28 cellular contexts compared by ENCODE assay signal in genomic region chr3:145942052-145942451, GRCh38.
DNase-seq lines count a peak whose midpoint lies in the region; ATAC-seq and TF ChIP-seq lines count a peak whose summit lies in the region.
"Had no signal": no experiment of that assay in that cellular context is flagged by ENCODE, and none has a peak within 500 bp of the region (broad histone marks: within the 10 kb centered on the region; RNA-seq: fewer than 3 reads in every experiment).

No MANE protein-coding gene starts in this region.

- TF ChIP-seq CTCF in foreskin fibroblast (IDR thresholded peaks at IDR 0.05; ENCODE audit: low read depth, low read length) (no peak), WERI-Rb-1 (IDR thresholded peaks at IDR 0.05; ENCODE audit: low read depth, low read length) (no peak)

- no peaks in the 10 kb centered on the region for H3K9me3 ChIP-seq in WERI-Rb-1 (ENCODE audit: severe bottlenecking)
- H3K9me3 ChIP-seq: BE2C, gastroesophageal sphincter had no signal

- H3K4me3 ChIP-seq in foreskin fibroblast (ENCODE audit: low read depth in 1 of 2, low read length in 2 of 2): no peak overlapping the region
- H3K4me3 ChIP-seq in WERI-Rb-1 (ENCODE audit: low read depth, low read length): no peak overlapping the region
- H3K4me3 ChIP-seq: cardiac muscle cell, coronary artery, gastroesophageal sphincter had no signal

- H3K36me3 ChIP-seq in WERI-Rb-1: no peaks in the 10 kb centered on the region
- H3K36me3 ChIP-seq: BE2C, cardiac muscle cell, gastroesophageal sphincter had no signal

- no peak overlapping the region for H3K27ac ChIP-seq in WERI-Rb-1
- H3K27ac ChIP-seq: cardiac muscle cell, coronary artery, gastroesophageal sphincter had no signal

- no peaks in the 10 kb centered on the region for H3K27me3 ChIP-seq in WERI-Rb-1 (ENCODE audit: insufficient read depth, low read depth, severe bottlenecking)
- H3K27me3 ChIP-seq: BE2C, cardiac muscle cell, gastroesophageal sphincter had no signal

- ATAC-seq in HG03139 (IDR thresholded peaks at IDR 0.05; ENCODE audit: unreplicated experiment) (no peak), GM18909 (IDR thresholded peaks at IDR 0.05; ENCODE audit: poor library complexity, unreplicated experiment) (no peak)
- ATAC-seq: CD8-positive, alpha-beta T cell; gastroesophageal sphincter; left cardiac atrium had no signal

- peak; percentile 35 for DNase-seq in AG08395 (ENCODE audit: low spot score)
- peak; percentile 35 for DNase-seq in HCEC 1CT
- DNase-seq in astrocyte of the hippocampus (ENCODE audit: low read depth, low spot score): peak; percentile 2
- peak; percentile 45 to 64 for DNase-seq in foreskin fibroblast
- DNase-seq in WERI-Rb-1: no peak
- no peak for DNase-seq in hepatic stellate cell (ENCODE audit: low spot score)
- DNase-seq: activated CD4-positive, alpha-beta T cell treated with anti-CD3 and anti-CD28 coated beads for 48 hours; amygdala; BE2C; CD8-positive, alpha-beta T cell; effector memory CD4-positive, alpha-beta T cell; H7; hippocampal formation; Kasumi-1; left cardiac atrium; NCI-H1436 treated with DMSO at 0.1 percent for 48 hours; NCI-H2081 treated with DMSO at 0.1 percent for 48 hours; NCI-H226; NCI-H526 treated with DMSO at 0.1 percent for 48 hours; nephron progenitor cell; NK-92 treated with Interleukin-12 subunit alpha and Interleukin-12 subunit beta, amount 100 ng/mL, for 24 hours; SHP77 treated with DMSO at 0.1 percent for 48 hours; stimulated activated naive CD4-positive, alpha-beta T cell had no signal

Comparison
In these comparisons a context has a peak if more than half of its experiments do, and no peak if none do; other contexts are left out.
1. DNase-seq: peak in AG08395 (single experiment), HCEC 1CT (single experiment), astrocyte of the hippocampus (single experiment) and foreskin fibroblast (2 of 2); none in WERI-Rb-1 (single experiment) and hepatic stellate cell (single experiment).